In the genomic region with DNA sequence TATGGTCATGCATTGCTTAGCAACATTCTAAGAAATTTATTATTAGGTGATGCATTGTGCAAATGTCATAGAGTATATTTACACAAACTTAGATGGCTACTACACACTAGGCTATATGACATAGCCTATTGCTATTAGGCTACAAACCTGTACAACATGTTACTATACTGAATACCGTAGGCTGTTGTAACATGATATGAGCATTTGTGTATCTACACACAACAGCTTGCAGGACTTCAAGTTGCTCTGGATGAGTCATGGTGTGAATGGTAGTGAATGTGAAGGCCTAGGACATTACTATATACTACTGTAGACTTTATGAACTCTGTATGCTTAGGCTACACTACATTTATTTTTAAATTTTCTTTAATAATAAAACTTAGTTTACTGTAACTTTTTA, we compare ENCODE assay signal across 16 cellular contexts.
DNase-seq lines count a peak whose midpoint lies in the region; ATAC-seq and TF ChIP-seq lines count a peak whose summit lies in the region.
"Had no signal": no experiment of that assay in that cellular context is flagged by ENCODE, and none has a peak within 500 bp of the region (broad histone marks: within the 10 kb centered on the region; RNA-seq: fewer than 3 reads in every experiment).

No MANE protein-coding gene starts in this region.

- DNase-seq in H4 (ENCODE audit: low spot score) (peak; percentile 50), OCI-M1 (lab: John Stamatoyannopoulos, UW) (peak; percentile 22), epithelial cell of esophagus (ENCODE audit: low read depth) (peak; percentile 87), renal cortical epithelial cell (ENCODE audit: low read depth) (peak; percentile 28), SKM-1 treated with dmso at 0.1 percent for 144 hours (lab: John Stamatoyannopoulos, UW; ENCODE audit: unreplicated experiment) (no peak), SK-N-DZ (ENCODE audit: low spot score) (no peak)
- DNase-seq: activated naive CD8-positive, alpha-beta T cell treated with anti-CD3 and anti-CD28 coated beads for 36 hours; CD8-positive, alpha-beta T cell; MV-4-11; stimulated activated naive CD8-positive, alpha-beta T cell treated with anti-CD3 and anti-CD28 coated beads, Interleukin-15, Interleukin-2, amounts not matched to agents 100 U/mL and 50 U/mL, for 24 hours; T-cell; uterus had no signal

- no peak overlapping the region for H3K4me3 ChIP-seq in epithelial cell of esophagus (ENCODE audit: low read length)
- H3K4me3 ChIP-seq: HAP-1, skin epidermis, uterus had no signal

- ATAC-seq in GM19328 (IDR thresholded peaks at IDR 0.05; ENCODE audit: unreplicated experiment), result no peak
- ATAC-seq: activated CD4-positive, CD25-positive, alpha-beta regulatory T cell treated with anti-CD3 and anti-CD28 coated beads, Interleukin-2, amount 50 U/mL, for 24 hours; CD8-positive, alpha-beta T cell; stimulated activated naive CD8-positive, alpha-beta T cell treated with anti-CD3 and anti-CD28 coated beads, Interleukin-15, Interleukin-2, amounts not matched to agents 100 U/mL and 50 U/mL, for 24 hours; T-cell had no signal

- no peak for TF ChIP-seq CTCF in epithelial cell of esophagus (IDR thresholded peaks at IDR 0.05; ENCODE audit: insufficient read depth, low read depth, low read length, missing control alignments)

Comparison
In these comparisons a context has a peak if more than half of its experiments do, and no peak if none do; other contexts are left out.
1. DNase-seq: peak in H4 (single experiment), OCI-M1 (single experiment), epithelial cell of esophagus (single experiment) and renal cortical epithelial cell (single experiment); none in SKM-1 treated with dmso at 0.1 percent for 144 hours (single experiment) and SK-N-DZ (single experiment).